In genomic region chr7:149060161-149060560, GRCh38 we compare ENCODE assay signal across 26 cellular contexts. TPM values are rescaled to one million over a fixed set of nuclear protein-coding genes. Genes with fewer than 3 reads are reported as not detected.
DNase-seq lines count a peak whose midpoint lies in the region; ATAC-seq, FAIRE-seq and TF ChIP-seq lines count a peak whose summit lies in the region.
"Had no signal": no experiment of that assay in that cellular context is flagged by ENCODE, and none has a peak within 500 bp of the region (broad histone marks: within the 10 kb centered on the region; RNA-seq: fewer than 3 reads in every experiment).

No MANE protein-coding gene starts in this region.

- H3K27me3 Mint-ChIP-seq in neural progenitor cell (ENCODE audit: insufficient read depth, low read depth) = no peaks in the 10 kb centered on the region
- no peaks in the 10 kb centered on the region for H3K27me3 Mint-ChIP-seq in stimulated activated memory B cell treated with anti-CD40 and anti-IgM and Interleukin-4, amounts not matched to agents 10 μg/mL and 1 μg/mL and 100 μg/mL, for 72 hours
- H3K27me3 Mint-ChIP-seq: activated CD8-positive, alpha-beta memory T cell treated with anti-CD3 and anti-CD28 coated beads, Interleukin-2, amount 10 ng/mL, durations not matched to agents 7 days and 5 days had no signal

- no peaks in the 10 kb centered on the region for H3K9me3 ChIP-seq in GM12878 (replicated peaks; ENCODE audit: control insufficient read depth, insufficient read depth, low read length)
- H3K9me3 ChIP-seq in neural progenitor cell (ENCODE audit: low read depth) = no peaks in the 10 kb centered on the region
- H3K9me3 ChIP-seq: prostate gland, suprapubic skin had no signal

- H3K4me3 Mint-ChIP-seq in neural progenitor cell = no peak overlapping the region
- H3K4me3 Mint-ChIP-seq in stimulated activated memory B cell treated with anti-CD40 and anti-IgM and Interleukin-4, amounts not matched to agents 10 μg/mL and 1 μg/mL and 100 μg/mL, for 72 hours = no peak overlapping the region
- H3K4me3 Mint-ChIP-seq: activated CD8-positive, alpha-beta memory T cell treated with anti-CD3 and anti-CD28 coated beads, Interleukin-2, amount 10 ng/mL, durations not matched to agents 7 days and 5 days; CD14-positive monocyte had no signal

- TF ChIP-seq RAD21 in GM12878 (IDR thresholded peaks at IDR 0.05; ENCODE audit: insufficient read depth, low read depth, low read length) = no peak

- H3F3A ChIP-seq in neural progenitor cell (ENCODE audit: low read depth) = peaks cover 7% of the 10 kb centered on the region

- H3K4me2 ChIP-seq in GM12878 (ENCODE audit: control insufficient read depth, insufficient read depth) = no peak overlapping the region
- H3K4me2 ChIP-seq in neural progenitor cell = no peak overlapping the region

- BruUV-seq in GM12878 (replicated peaks; lab: Mats Ljungman, UMichigan) = no TSS peak

- peak overlapping the region; percentile 24 for H2AFZ ChIP-seq in GM12878 (ENCODE audit: control insufficient read depth, low read depth, low read length)
- H2AFZ ChIP-seq in neural progenitor cell (replicated peaks) = no peak overlapping the region

- H4K20me1 ChIP-seq in GM12878 (ENCODE audit: control insufficient read depth, insufficient read depth) (no peaks in the 10 kb centered on the region), neural progenitor cell (ENCODE audit: low read depth) (no peaks in the 10 kb centered on the region)

- H3K27ac ChIP-seq in GM12878 (ENCODE audit: control insufficient read depth, insufficient read depth) = no peak overlapping the region
- no peak overlapping the region for H3K27ac ChIP-seq in neural progenitor cell
- H3K27ac ChIP-seq: cardiac muscle cell, prostate gland, suprapubic skin had no signal

- H3K27me3 ChIP-seq in GM12878 (replicated peaks in 1 of 2; ENCODE audit: control insufficient read depth in 2 of 2, insufficient read depth in 2 of 2, low read length in 1 of 2) (no peaks in the 10 kb centered on the region), neural progenitor cell (no peaks in the 10 kb centered on the region)
- H3K27me3 ChIP-seq: cardiac muscle cell, suprapubic skin had no signal

- 79% methylated on average over 1 of the region's 1 CpG for WGBS in GM12878 (ENCODE audit: insufficient coverage, insufficient replicate concordance, low lambda C conversion rate, missing lambda C conversion rate)

- in situ Hi-C loops in GM12878 (cut with MboI) = no loop called here

- peak; percentile 15 for DNase-seq in M059J (ENCODE audit: low read depth)
- DNase-seq in GM12878 (ENCODE audit: low read depth, low spot score) = no peak
- peak; percentile 20 for DNase-seq in fibroblast of peridontal ligament (ENCODE audit: extremely low read depth)
- no peak for DNase-seq in neural progenitor cell (ENCODE audit: low spot score)
- no peak for DNase-seq in DMS79 treated with DMSO at 0.1 percent for 48 hours (lab: John Stamatoyannopoulos, UW)
- DNase-seq: activated CD4-positive, alpha-beta T cell treated with anti-CD3 and anti-CD28 coated beads, Interleukin-2, amount 50 U/mL, for 1 hour; activated CD8-positive, alpha-beta memory T cell treated with anti-CD3 and anti-CD28 coated beads, Interleukin-2, amount 10 ng/mL, durations not matched to agents 7 days and 5 days; activated naive CD4-positive, alpha-beta T cell; activated T-cell treated with anti-CD3 and anti-CD28 coated beads, Interleukin-2, amount 50 U/mL, for 48 hours; kidney glomerular epithelial cell; NCI-H1048; NCI-H187; NCI-H524 treated with DMSO at 0.1 percent for 48 hours; SIG-M5; stimulated activated CD4-positive, alpha-beta T cell treated with anti-CD3 and anti-CD28 coated beads, Interleukin-12 subunit alpha, Interleukin-12 subunit beta, amount 100 ng/mL, for 4 hours; stimulated activated CD4-positive, alpha-beta T cell treated with anti-CD3 and anti-CD28 coated beads, Interleukin-4, amount 100 ng/mL, for 1 hour had no signal

- CTCF ChIA-PET in GM12878 (lab: Yijun Ruan, JAX) = no interaction called here

- ATAC-seq in GM12878 = no peak
- ATAC-seq in GM21723 (IDR thresholded peaks at IDR 0.05; ENCODE audit: unreplicated experiment) = no peak
- ATAC-seq in stimulated activated memory B cell treated with anti-CD40 and anti-IgM and Interleukin-4, amounts not matched to agents 10 μg/mL and 1 μg/mL and 100 μg/mL, for 72 hours = no peak
- ATAC-seq: activated CD8-positive, alpha-beta memory T cell treated with anti-CD3 and anti-CD28 coated beads, Interleukin-2, amount 10 ng/mL, durations not matched to agents 7 days and 5 days; HCT116; HepG2; Panc1; sciatic nerve had no signal

- H3K27ac Mint-ChIP-seq in neural progenitor cell = peak overlapping the region; percentile 30
- no peak overlapping the region for H3K27ac Mint-ChIP-seq in stimulated activated memory B cell treated with anti-CD40 and anti-IgM and Interleukin-4, amounts not matched to agents 10 μg/mL and 1 μg/mL and 100 μg/mL, for 72 hours
- H3K27ac Mint-ChIP-seq: activated CD8-positive, alpha-beta memory T cell treated with anti-CD3 and anti-CD28 coated beads, Interleukin-2, amount 10 ng/mL, durations not matched to agents 7 days and 5 days; CD14-positive monocyte had no signal

- no peak for TF ChIP-seq POLR2A in GM12878 (IDR thresholded peaks at IDR 0.05; ENCODE audit: low read depth, low read length)

- H3K9ac ChIP-seq in GM12878 (ENCODE audit: control insufficient read depth, insufficient read depth, low read length) (no peak overlapping the region), neural progenitor cell (no peak overlapping the region)

- H3K36me3 ChIP-seq in GM12878 (ENCODE audit: control insufficient read depth in 2 of 2, insufficient read depth in 2 of 2, low read length in 1 of 2) (no peaks in the 10 kb centered on the region), neural progenitor cell (no peaks in the 10 kb centered on the region)
- H3K36me3 ChIP-seq: cardiac muscle cell, prostate gland, suprapubic skin had no signal

- intact Hi-C loops in GM12878 (cut with micrococcal nuclease; ENCODE audit: unreplicated experiment) = no loop called here

- H3K79me2 ChIP-seq in GM12878 (ENCODE audit: control insufficient read depth, insufficient read depth, low read length) (no peaks in the 10 kb centered on the region), neural progenitor cell (ENCODE audit: low read depth) (no peaks in the 10 kb centered on the region)

- H3K4me3 ChIP-seq in GM12878 (no peak overlapping the region), neural progenitor cell (no peak overlapping the region)
- H3K4me3 ChIP-seq: cardiac muscle cell, prostate gland, suprapubic skin had no signal

- no peaks in the 10 kb centered on the region for H3K36me3 Mint-ChIP-seq in neural progenitor cell
- H3K36me3 Mint-ChIP-seq in stimulated activated memory B cell treated with anti-CD40 and anti-IgM and Interleukin-4, amounts not matched to agents 10 μg/mL and 1 μg/mL and 100 μg/mL, for 72 hours = no peaks in the 10 kb centered on the region
- H3K36me3 Mint-ChIP-seq: activated CD8-positive, alpha-beta memory T cell treated with anti-CD3 and anti-CD28 coated beads, Interleukin-2, amount 10 ng/mL, durations not matched to agents 7 days and 5 days; CD14-positive monocyte had no signal

- TF ChIP-seq CTCF in GM12878 (IDR thresholded peaks at IDR 0.05 in 2 of 3, conservative IDR thresholded peaks at IDR 0.05 in 1 of 3; ENCODE audit: control insufficient read depth in 2 of 3, extremely low read depth in 1 of 3, insufficient read depth in 1 of 3, low read depth in 3 of 3, low read length in 3 of 3) (no peak), neural progenitor cell (IDR thresholded peaks at IDR 0.05) (no peak)

- FAIRE-seq in GM12878 (lab: Jason Lieb, UNC) = no peak
- FAIRE-seq: HepG2 had no signal

- H3K9me3 Mint-ChIP-seq in neural progenitor cell = peaks cover 3% of the 10 kb centered on the region
- no peaks in the 10 kb centered on the region for H3K9me3 Mint-ChIP-seq in stimulated activated memory B cell treated with anti-CD40 and anti-IgM and Interleukin-4, amounts not matched to agents 10 μg/mL and 1 μg/mL and 100 μg/mL, for 72 hours

- SMC1A ChIA-PET in GM12878 (lab: Charles Lee; ENCODE audit: uncharacterized antibody, unreplicated experiment) = no interaction called here

- no peak for TF ChIP-seq EP300 in GM12878 (IDR thresholded peaks at IDR 0.05; ENCODE audit: borderline replicate concordance in 1 of 2, control insufficient read depth in 1 of 2, low read depth in 2 of 2, low read length in 2 of 2)

- POLR2A ChIA-PET in GM12878 (lab: Charles Lee) = interaction anchor here (0.7 kb wide), 3 partner anchors 11 to 101 kb away, joined by 4 to 6 read pairs (median 6); no protein-coding TSS in a partner anchor

- RAD21 ChIA-PET in GM12878 (lab: Charles Lee; ENCODE audit: unreplicated experiment) = no interaction called here

- peaks cover 13% of the 10 kb centered on the region for H3K4me1 ChIP-seq in GM12878 (ENCODE audit: control insufficient read depth, insufficient read depth, low read length)
- H3K4me1 ChIP-seq in neural progenitor cell = no peaks in the 10 kb centered on the region
- H3K4me1 ChIP-seq: prostate gland had no signal

- H3K4me1 Mint-ChIP-seq in neural progenitor cell = peaks cover 9% of the 10 kb centered on the region
- peaks cover 23% of the 10 kb centered on the region for H3K4me1 Mint-ChIP-seq in stimulated activated memory B cell treated with anti-CD40 and anti-IgM and Interleukin-4, amounts not matched to agents 10 μg/mL and 1 μg/mL and 100 μg/mL, for 72 hours

RNA-seq across cellular contexts. Expression of gene ZNF786, which starts 30.4 kb away (rescaled TPM):
- 3.3 and 3.9 TPM in 2 replicates for total RNA-seq in M059J (2014; rRNA removed; shearing (Covaris generic))
- 8.3 and 9.4 TPM in 2 replicates for total RNA-seq in GM12878 (2013; cell fraction: nucleolus; rRNA removed)
- total RNA-seq in GM12878 (2014; rRNA removed) (4.8 and 6.3 TPM in 2 replicates), GM12878 (2014; rRNA removed; fragmentation: Illumina TruSeq; extraction: Trizol) (3.7 and 4.1 TPM in 2 replicates), GM12878 (2021) (5.8 and 6.4 TPM in 2 replicates), neural progenitor cell (ENCODE audit: low replicate concordance) (6.3 and 11.5 TPM in 2 replicates)
- polyA plus RNA-seq in GM12878 (2011; ENCODE audit: low read depth) = 1.2 TPM
- polyA plus RNA-seq in GM12878 (2011; rRNA removed) (1.6 and 1.8 TPM in 2 replicates), GM12878 (2014; fragmentation: Illumina TruSeq; extraction: Trizol) (2.0 and 2.9 TPM in 2 replicates), GM12878 (2014; fragmentation: Nextera tagmentation; extraction: Ambion mirVana) (under 1 TPM; 0.47 to 0.86 TPM), GM12878 (2014; rRNA removed) (3.7 and 4.4 TPM in 2 replicates), GM12878 (2016; fragmentation: Nextera tagmentation; extraction: Ambion mirVana) (1 to 10 TPM; 4.9 to 7.0 TPM)
- 1.9 and 3.2 TPM in 2 replicates for polyA plus RNA-seq in GM12878 (2011; cell fraction: cytosol; rRNA removed)
- 2.5 and 4.3 TPM in 2 replicates for polyA plus RNA-seq in GM12878 (2011; cell fraction: nucleus; rRNA removed)
- 2.5 and 3.0 TPM in 2 replicates for polyA plus RNA-seq in GM12878 (2012)
- 4.3 and 8.3 TPM in 2 replicates for polyA minus RNA-seq in GM12878 (2011; rRNA and poly(A)+ RNA removed)
- 2.1 and 2.3 TPM in 2 replicates for polyA minus RNA-seq in GM12878 (2011; cell fraction: cytosol; rRNA and poly(A)+ RNA removed)
- polyA minus RNA-seq in GM12878 (2011; cell fraction: nucleus; rRNA and poly(A)+ RNA removed) = 2.3 and 5.0 TPM in 2 replicates

RNA-seq across cellular contexts. Expression of gene PDIA4, which starts 31.9 kb away (rescaled TPM):
- 307 and 409 TPM in 2 replicates for total RNA-seq in M059J (2014; rRNA removed; shearing (Covaris generic))
- total RNA-seq in GM12878 (2013; cell fraction: nucleolus; rRNA removed) = 59.2 and 60.6 TPM in 2 replicates
- total RNA-seq in GM12878 (2014; rRNA removed) (118 and 123 TPM in 2 replicates), GM12878 (2014; rRNA removed; fragmentation: Illumina TruSeq; extraction: Trizol) (75.7 and 86.8 TPM in 2 replicates), GM12878 (2021) (119 and 134 TPM in 2 replicates), neural progenitor cell (ENCODE audit: low replicate concordance) (142 and 171 TPM in 2 replicates)
- 69.3 TPM for polyA plus RNA-seq in GM12878 (2011; ENCODE audit: low read depth)
- polyA plus RNA-seq in GM12878 (2011; rRNA removed) (77.6 and 81.6 TPM in 2 replicates), GM12878 (2014; fragmentation: Illumina TruSeq; extraction: Trizol) (79.4 and 104 TPM in 2 replicates), GM12878 (2014; fragmentation: Nextera tagmentation; extraction: Ambion mirVana) (10 to 100 TPM in 1 of 2 experiments, 1 to 10 TPM in 1; 7.1 to 13.4 TPM), GM12878 (2014; rRNA removed) (108 and 115 TPM in 2 replicates), GM12878 (2016; fragmentation: Nextera tagmentation; extraction: Ambion mirVana) (100 to 1,000 TPM; 284 to 306 TPM)
- 82.9 and 84.8 TPM in 2 replicates for polyA plus RNA-seq in GM12878 (2011; cell fraction: cytosol; rRNA removed)
- polyA plus RNA-seq in GM12878 (2011; cell fraction: nucleus; rRNA removed) = 86.6 and 98.4 TPM in 2 replicates
- polyA plus RNA-seq in GM12878 (2012) = 93.6 and 96.1 TPM in 2 replicates
- polyA minus RNA-seq in GM12878 (2011; rRNA and poly(A)+ RNA removed) = 64.5 and 84.4 TPM in 2 replicates
- polyA minus RNA-seq in GM12878 (2011; cell fraction: cytosol; rRNA and poly(A)+ RNA removed) = 30.6 and 42.5 TPM in 2 replicates
- 15.8 and 22.5 TPM in 2 replicates for polyA minus RNA-seq in GM12878 (2011; cell fraction: nucleus; rRNA and poly(A)+ RNA removed)

Comparison
In these comparisons a context has a peak if more than half of its experiments do, and no peak if none do; other contexts are left out.
1. DNase-seq: peak in M059J (single experiment) and fibroblast of peridontal ligament (single experiment); none in GM12878 (single experiment), neural progenitor cell (single experiment) and DMS79 treated with DMSO at 0.1 percent for 48 hours (single experiment).